8 cellular contexts compared by ENCODE assay signal in the genomic region with DNA sequence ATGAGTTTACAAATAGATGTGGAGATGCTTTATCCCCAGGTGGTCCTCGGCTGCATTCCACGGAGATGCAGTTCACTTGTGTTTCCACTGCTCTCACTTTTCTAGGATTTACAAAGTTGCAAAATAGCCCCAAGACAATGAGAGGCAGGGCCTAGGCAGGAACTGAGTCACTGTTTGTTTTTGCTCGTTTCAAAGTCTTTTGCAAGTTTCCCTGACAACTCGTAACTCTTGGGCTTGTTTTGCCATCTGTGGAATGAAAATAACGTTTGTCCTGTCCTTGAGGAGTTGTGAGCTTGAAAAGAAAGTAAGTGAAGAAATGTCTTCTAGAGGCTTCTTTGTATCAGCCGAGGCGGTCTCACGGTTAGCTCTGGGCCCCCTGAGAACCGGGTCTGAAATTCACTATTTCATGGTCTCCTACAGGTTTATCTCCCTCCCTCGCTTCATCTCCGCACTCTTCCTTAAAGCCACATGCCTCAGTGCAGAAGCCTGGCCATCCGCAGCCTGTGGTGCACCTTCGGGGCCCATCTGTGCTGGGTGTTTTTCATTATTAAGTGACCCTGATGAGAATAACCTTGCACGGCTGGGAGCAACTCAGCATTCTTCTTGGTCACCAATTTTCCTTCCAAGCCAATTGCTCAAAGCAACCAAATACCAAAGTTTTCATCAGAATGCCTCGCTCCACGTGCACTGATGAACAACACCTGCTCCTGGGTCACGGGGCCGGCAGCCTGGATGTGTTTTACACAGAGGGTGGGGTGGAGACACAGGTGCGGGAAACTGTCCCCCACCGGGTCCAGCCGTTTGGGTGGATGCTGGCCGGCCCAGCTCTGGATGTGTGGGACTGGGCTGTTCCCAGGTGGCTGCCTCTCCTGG.
DNase-seq lines count a peak whose midpoint lies in the region; ATAC-seq, FAIRE-seq and TF ChIP-seq lines count a peak whose summit lies in the region.
"Not testable (repeated sequence)": the region's sequence is repeated elsewhere in the genome, so short reads cannot be mapped to it uniquely, and the experiment has no call there.

No MANE protein-coding gene starts in this region.

- WGBS in endodermal cell (ENCODE audit: insufficient coverage in 1 of 2, insufficient read length in 1 of 2), 2 experiments, result 26 to 59% methylated on average over 7 to 21 of the region's 22 CpGs
- 46% methylated on average over 22 of the region's 22 CpGs for WGBS in hepatocyte (ENCODE audit: low lambda C conversion rate, missing lambda C conversion rate)

- not testable (repeated sequence) for H3K36me3 Mint-ChIP-seq in endodermal cell (ENCODE audit: low read depth); natural killer cell

- H4K20me1 ChIP-seq in hepatocyte (ENCODE audit: insufficient read depth, poor library complexity, severe bottlenecking), result not testable (repeated sequence)

- peak overlapping the region; percentile 50 for H3K4me2 ChIP-seq in hepatocyte

- H3K4me3 Mint-ChIP-seq in endodermal cell, result peak overlapping the region; percentile 16
- not testable (repeated sequence) for H3K4me3 Mint-ChIP-seq in natural killer cell

- H3K27me3 Mint-ChIP-seq in endodermal cell (ENCODE audit: insufficient read depth); natural killer cell (ENCODE audit: low read depth in 2 of 2): not testable (repeated sequence)

- peak overlapping the region; percentile 77 for H3K27ac ChIP-seq in endodermal cell (ENCODE audit: low read depth, low read length)
- peak overlapping the region; percentile 76 for H3K27ac ChIP-seq in hepatocyte
- peak overlapping the region; percentile 49 for H3K27ac ChIP-seq in stomach smooth muscle (ENCODE audit: low read length)

- peak in 2 of 3 donors; percentile 38 to 46 for ATAC-seq in natural killer cell

- not testable (repeated sequence) for H3K36me3 ChIP-seq in adipocyte (ENCODE audit: control insufficient read depth, insufficient read depth, low read length, severe bottlenecking); endodermal cell (ENCODE audit: control insufficient read depth, insufficient read depth, low read length); hepatocyte (replicated peaks; ENCODE audit: insufficient read depth, low read depth); stomach smooth muscle (ENCODE audit: control insufficient read depth in 2 of 2, insufficient read depth in 2 of 2, low read length in 2 of 2)

- not testable (repeated sequence) for H3K9me3 ChIP-seq in adipocyte (ENCODE audit: control insufficient read depth, low read length); endodermal cell (ENCODE audit: control insufficient read depth, low read length); hepatocyte (ENCODE audit: low read depth); stomach smooth muscle (ENCODE audit: control insufficient read depth in 2 of 2, low read length in 2 of 2)

- H3K4me3 ChIP-seq in adipocyte (ENCODE audit: low read length), result peak overlapping the region; percentile 44
- H3K4me3 ChIP-seq in endodermal cell (ENCODE audit: low read length); hepatocyte; stomach smooth muscle (ENCODE audit: low read length in 2 of 2): not testable (repeated sequence)

- peaks cover 19% of the 10 kb centered on the region for H3K4me1 Mint-ChIP-seq in endodermal cell
- H3K4me1 Mint-ChIP-seq in natural killer cell, result peaks cover 41 to 57% of the 10 kb centered on the region in 2 donors

- intact Hi-C loops in natural killer cell (cut with micrococcal nuclease), result not testable (repeated sequence)

- not testable (repeated sequence) for H2AFZ ChIP-seq in hepatocyte

- peaks cover 15% of the 10 kb centered on the region for H3K4me1 ChIP-seq in adipocyte (ENCODE audit: control insufficient read depth, insufficient read depth, low read length)
- peaks cover 10% of the 10 kb centered on the region for H3K4me1 ChIP-seq in endodermal cell (ENCODE audit: control insufficient read depth, insufficient read depth, low read length)
- peaks cover 12% of the 10 kb centered on the region for H3K4me1 ChIP-seq in hepatocyte (ENCODE audit: insufficient read depth)
- H3K4me1 ChIP-seq in stomach smooth muscle (ENCODE audit: control insufficient read depth, insufficient read depth, low read length), result peaks cover 11% of the 10 kb centered on the region

- peak; percentile 13 for FAIRE-seq in HTR-8/SVneo (lab: Jason Lieb, UNC)

- H3K9me2 ChIP-seq in hepatocyte (replicated peaks; ENCODE audit: insufficient read depth), result not testable (repeated sequence)

- not testable (repeated sequence) for H3K27me3 ChIP-seq in adipocyte (replicated peaks; ENCODE audit: control insufficient read depth, insufficient read depth, low read length); endodermal cell (ENCODE audit: control insufficient read depth, insufficient read depth, low read length, poor library complexity, severe bottlenecking); hepatocyte; stomach smooth muscle (ENCODE audit: control insufficient read depth in 1 of 2, insufficient read depth in 2 of 2, low read length in 2 of 2)

- not testable (repeated sequence) for H3K79me2 ChIP-seq in hepatocyte

- DNase-seq in CD1c-positive myeloid dendritic cell (ENCODE audit: extremely low spot score) (peak; percentile 92), HTR-8/SVneo (ENCODE audit: insufficient read length, low spot score) (peak; percentile 46), SIG-M5 treated with dmso at 0.1 percent for 504 hours (lab: John Stamatoyannopoulos, UW; ENCODE audit: unreplicated experiment) (peak; percentile 95), adipocyte (ENCODE audit: low read depth) (peak; percentile 96), endodermal cell (peak; percentile 88), hepatocyte (ENCODE audit: low spot score) (peak; percentile 77)
- not testable (repeated sequence) for DNase-seq in natural killer cell

- peak overlapping the region; percentile 95 for H3K27ac Mint-ChIP-seq in endodermal cell
- H3K27ac Mint-ChIP-seq in natural killer cell, result peak overlapping the region; percentile 67 to 94

- H3K9ac ChIP-seq in adipocyte (ENCODE audit: low read length), result peak overlapping the region; percentile 66
- peak overlapping the region; percentile 28 for H3K9ac ChIP-seq in endodermal cell (ENCODE audit: extremely low read depth, low read length, poor library complexity, severe bottlenecking)
- H3K9ac ChIP-seq in stomach smooth muscle (ENCODE audit: low read length in 2 of 2), result not testable (repeated sequence)

- not testable (repeated sequence) for H3K9me3 Mint-ChIP-seq in endodermal cell, natural killer cell

- TF ChIP-seq CTCF in endodermal cell (conservative IDR thresholded peaks at IDR 0.05); hepatocyte (IDR thresholded peaks at IDR 0.05; ENCODE audit: poor library complexity); natural killer cell (IDR thresholded peaks at IDR 0.05): not testable (repeated sequence)
